In genomic region chr7:31938650-31939049, GRCh38 we compare ENCODE assay signal across 14 cellular contexts.
DNase-seq lines count a peak whose midpoint lies in the region; TF ChIP-seq lines count a peak whose summit lies in the region.
"Had no signal": no experiment of that assay in that cellular context is flagged by ENCODE, and none has a peak within 500 bp of the region (broad histone marks: within the 10 kb centered on the region; RNA-seq: fewer than 3 reads in every experiment).

No MANE protein-coding gene starts in this region.

- H2BK15ac ChIP-seq in mesenchymal stem cell (ENCODE audit: low read depth, poor library complexity, severe bottlenecking): no peak overlapping the region

- CTCF ChIA-PET in mammary epithelial cell (lab: Charles Lee; ENCODE audit: low non-redundant PET): interaction anchor here (0.7 to 1.0 kb wide), 3 partner anchors 124 to 224 kb away, joined by 3 to 7 read pairs (median 4); no protein-coding TSS in a partner anchor

- peak; percentile 47 to 56 for TF ChIP-seq CTCF in mammary epithelial cell (conservative IDR thresholded peaks at IDR 0.05 in 1 of 2, IDR thresholded peaks at IDR 0.05 in 1 of 2; ENCODE audit: extremely low read depth in 1 of 2, insufficient read depth in 1 of 2, low read depth in 1 of 2, low read length in 2 of 2)

- H3K36me3 ChIP-seq in mammary epithelial cell (ENCODE audit: insufficient read depth, low read length) (no peaks in the 10 kb centered on the region), mesenchymal stem cell (ENCODE audit: control insufficient read depth in 1 of 2, insufficient read depth in 2 of 2, low read depth in 1 of 2, low read length in 2 of 2) (no peaks in the 10 kb centered on the region)
- H3K36me3 ChIP-seq: stomach had no signal

- BruUV-seq in mammary epithelial cell (replicated peaks; lab: Mats Ljungman, UMichigan): no TSS peak

- H3K18ac ChIP-seq in mesenchymal stem cell (ENCODE audit: low read depth in 1 of 2, low read length in 2 of 2): no peak overlapping the region

- no peak overlapping the region for H2BK120ac ChIP-seq in mesenchymal stem cell (ENCODE audit: low read depth, low read length)

- no peak overlapping the region for H4K91ac ChIP-seq in mesenchymal stem cell (ENCODE audit: low read length)

- H3K79me1 ChIP-seq in mesenchymal stem cell (replicated peaks; ENCODE audit: low read length, poor library complexity, severe bottlenecking): peaks cover 10% of the 10 kb centered on the region

- H3K4me2 ChIP-seq in mammary epithelial cell (ENCODE audit: insufficient read depth, low read depth, low read length): peak overlapping the region; percentile 15
- no peak overlapping the region for H3K4me2 ChIP-seq in mesenchymal stem cell (ENCODE audit: low read length, poor library complexity, severe bottlenecking)

- H3K4me3 ChIP-seq in mammary epithelial cell (replicated peaks in 1 of 3; ENCODE audit: insufficient read depth in 1 of 3, low read depth in 2 of 3, low read length in 3 of 3) (no peak overlapping the region), mesenchymal stem cell (ENCODE audit: insufficient read depth in 1 of 2, low read depth in 1 of 2, low read length in 2 of 2) (no peak overlapping the region)
- H3K4me3 ChIP-seq: psoas muscle, stomach had no signal

- no peak overlapping the region for H4K8ac ChIP-seq in mesenchymal stem cell (ENCODE audit: low read length)

- H3K4ac ChIP-seq in mesenchymal stem cell (ENCODE audit: low read depth in 1 of 2, low read length in 2 of 2): no peak overlapping the region

- no peak overlapping the region for H2AK5ac ChIP-seq in mesenchymal stem cell (ENCODE audit: low read length, severe bottlenecking)

- H3K4me1 ChIP-seq in mammary epithelial cell (ENCODE audit: insufficient read depth, low read length) (peaks cover 68% of the 10 kb centered on the region), mesenchymal stem cell (ENCODE audit: control insufficient read depth, insufficient read depth, low read depth, low read length) (peaks cover 5% of the 10 kb centered on the region)
- H3K4me1 ChIP-seq: psoas muscle, stomach had no signal

- H3K23ac ChIP-seq in mesenchymal stem cell (ENCODE audit: low read length in 2 of 2): no peak overlapping the region

- no peak overlapping the region for H2AFZ ChIP-seq in mammary epithelial cell (ENCODE audit: low read depth, low read length)
- H2AFZ ChIP-seq in mesenchymal stem cell (ENCODE audit: low read depth, low read length): no peak overlapping the region

- intact Hi-C loops in mammary epithelial cell (cut with micrococcal nuclease): loop anchor here (2.0 to 5.0 kb wide), 2 partner anchors 54 to 224 kb away; no protein-coding TSS in a partner anchor

- dilution Hi-C loops in mammary epithelial cell (cut with HindIII; ENCODE audit: low sequenced_read_pairs): no loop called here

- DNase-seq in EH (ENCODE audit: low read depth): peak; percentile 79
- peak; percentile 3 for DNase-seq in LHCN-M2 (ENCODE audit: low read depth)
- DNase-seq in mammary epithelial cell: peak; percentile 77
- DNase-seq in mesenchymal stem cell: no peak
- no peak for DNase-seq in amniotic stem cell (lab: John Stamatoyannopoulos, UW)
- DNase-seq in NCI-H1105 treated with DMSO at 0.1 percent for 48 hours (lab: John Stamatoyannopoulos, UW): no peak
- DNase-seq in NCI-H1092 treated with DMSO at 0.1 percent for 48 hours (lab: John Stamatoyannopoulos, UW): no peak
- DNase-seq in activated naive CD4-positive, alpha-beta T cell (lab: John Stamatoyannopoulos, UW): no peak
- DNase-seq: effector memory CD8-positive, alpha-beta T cell; NCI-H345; psoas muscle; stimulated activated CD4-positive, alpha-beta T cell treated with anti-CD3 and anti-CD28 coated beads, Interleukin-4, amount 100 ng/mL, for 1 hour; stomach had no signal

- H3K9ac ChIP-seq in mammary epithelial cell (ENCODE audit: insufficient read depth, low read length) (no peak overlapping the region), mesenchymal stem cell (ENCODE audit: low read length) (no peak overlapping the region)

- no peak overlapping the region for H3K14ac ChIP-seq in mesenchymal stem cell (ENCODE audit: low read length in 2 of 2)

- H3K27ac ChIP-seq in mammary epithelial cell (ENCODE audit: insufficient read depth, low read depth, low read length) (peak overlapping the region; percentile 55), mesenchymal stem cell (ENCODE audit: low read length, poor library complexity, severe bottlenecking) (peak overlapping the region; percentile 62)
- H3K27ac ChIP-seq: psoas muscle, stomach, VCaP had no signal

- in situ Hi-C loops in mammary epithelial cell (cut with MboI; ENCODE audit: low sequenced_read_pairs in 2 of 2): no loop called here

- H3K27me3 ChIP-seq in mammary epithelial cell (ENCODE audit: insufficient read depth, low read length) (no peaks in the 10 kb centered on the region), mesenchymal stem cell (ENCODE audit: control insufficient read depth in 1 of 2, insufficient read depth in 1 of 2, low read length in 2 of 2) (no peaks in the 10 kb centered on the region)
- H3K27me3 ChIP-seq: stomach had no signal

- peaks cover 32% of the 10 kb centered on the region for H3K79me2 ChIP-seq in mammary epithelial cell (ENCODE audit: insufficient read depth, low read length)

- H2BK12ac ChIP-seq in mesenchymal stem cell (ENCODE audit: low read length in 2 of 2): no peak overlapping the region

- H4K20me1 ChIP-seq in mammary epithelial cell (ENCODE audit: insufficient read depth, low read length): no peaks in the 10 kb centered on the region

- no peak overlapping the region for H2BK5ac ChIP-seq in mesenchymal stem cell (ENCODE audit: low read depth, low read length, poor library complexity, severe bottlenecking)

- H3K9me3 ChIP-seq in mammary epithelial cell (replicated peaks; ENCODE audit: insufficient read depth, low read length) (no peaks in the 10 kb centered on the region), mesenchymal stem cell (ENCODE audit: control insufficient read depth, low read length) (no peaks in the 10 kb centered on the region)
- H3K9me3 ChIP-seq: psoas muscle, stomach had no signal

Comparison
In these comparisons a context has a peak if more than half of its experiments do, and no peak if none do; other contexts are left out.
1. DNase-seq: peak in EH (single experiment), LHCN-M2 (single experiment) and mammary epithelial cell (single experiment); none in mesenchymal stem cell (single experiment), amniotic stem cell (single experiment), NCI-H1105 treated with DMSO at 0.1 percent for 48 hours (single experiment), NCI-H1092 treated with DMSO at 0.1 percent for 48 hours (single experiment) and activated naive CD4-positive, alpha-beta T cell (0 of 4).